Comparison of ENCODE assay signal across 12 cellular contexts in the genomic region with DNA sequence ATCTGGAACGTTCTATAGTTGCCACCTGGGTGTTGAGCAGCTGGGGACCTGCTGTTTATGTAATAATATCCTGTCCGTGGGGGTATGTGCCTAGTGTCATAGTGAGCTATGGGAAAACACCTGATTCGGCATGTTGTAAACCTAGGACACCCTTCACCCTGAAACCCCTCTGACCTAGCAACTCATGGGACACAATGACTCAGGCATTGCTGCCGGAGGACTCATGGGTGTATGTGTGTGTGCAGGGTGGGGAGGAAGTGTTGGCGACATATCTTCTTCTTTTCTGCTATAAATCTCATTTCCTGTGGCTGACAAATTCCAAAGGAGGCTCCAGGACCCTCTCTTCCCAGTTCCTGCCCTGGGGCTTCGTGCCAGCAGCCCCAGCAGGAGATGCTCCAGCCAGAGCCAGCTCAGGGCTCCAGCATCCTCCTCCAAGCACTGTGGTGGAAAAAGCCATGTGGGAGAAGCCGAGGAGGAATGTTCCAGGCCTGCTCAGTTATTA.
DNase-seq lines count a peak whose midpoint lies in the region; ATAC-seq and TF ChIP-seq lines count a peak whose summit lies in the region.
"Had no signal": no experiment of that assay in that cellular context is flagged by ENCODE, and none has a peak within 500 bp of the region (broad histone marks: within the 10 kb centered on the region; RNA-seq: fewer than 3 reads in every experiment).

No MANE protein-coding gene starts in this region.

- no peaks in the 10 kb centered on the region for H3K9me3 Mint-ChIP-seq in nephron

- H3K4me3 Mint-ChIP-seq in nephron: no peak overlapping the region

- peak; percentile 96 for DNase-seq in Daoy (ENCODE audit: low read depth)
- DNase-seq in RPMI7951 (ENCODE audit: low read depth): peak; percentile 96
- DNase-seq in fibroblast of mammary gland (ENCODE audit: low read depth): peak; percentile 67
- no peak for DNase-seq in stimulated activated CD4-positive, alpha-beta T cell treated with anti-CD3 and anti-CD28 coated beads, Interleukin-2, amount 100 ng/mL, for 48 hours
- DNase-seq in NCI-H128 (lab: John Stamatoyannopoulos, UW; ENCODE audit: unreplicated experiment): no peak
- no peak for DNase-seq in NCI-H2196 treated with DMSO at 0.1 percent for 48 hours (lab: John Stamatoyannopoulos, UW; ENCODE audit: unreplicated experiment)
- DNase-seq: activated CD4-positive, CD25-positive, alpha-beta regulatory T cell treated with anti-CD3 and anti-CD28 coated beads, Interleukin-2, amount 50 U/mL, for 72 hours; activated gamma-delta T cell treated with Interleukin-2 at 50 U/mL for 16 hours; effector CD4-positive, alpha-beta T cell; NCI-H1417 had no signal

- H3K4me1 Mint-ChIP-seq in nephron: peaks cover 25% of the 10 kb centered on the region

- H3K36me3 Mint-ChIP-seq in nephron (ENCODE audit: low read depth): no peaks in the 10 kb centered on the region

- H3K27ac Mint-ChIP-seq in nephron: peak overlapping the region; percentile 92 to 93 (median 93)

- no peak overlapping the region for H3K4me3 ChIP-seq in fibroblast of mammary gland (ENCODE audit: control insufficient read depth, low read depth, low read length)

- no peak for ATAC-seq in HG03442 (IDR thresholded peaks at IDR 0.05; ENCODE audit: unreplicated experiment)

- peaks cover 16% of the 10 kb centered on the region for H3K27me3 Mint-ChIP-seq in nephron (ENCODE audit: low read depth)

- TF ChIP-seq CTCF in fibroblast of mammary gland (conservative IDR thresholded peaks at IDR 0.05; ENCODE audit: control insufficient read depth, insufficient read depth, low read depth, low read length) (no peak), nephron (IDR thresholded peaks at IDR 0.05; ENCODE audit: unreplicated experiment in 3 of 3) (no peak)

Comparison
In these comparisons a context has a peak if more than half of its experiments do, and no peak if none do; other contexts are left out.
1. DNase-seq: peak in Daoy (single experiment), RPMI7951 (single experiment) and fibroblast of mammary gland (single experiment); none in stimulated activated CD4-positive, alpha-beta T cell treated with anti-CD3 and anti-CD28 coated beads, Interleukin-2, amount 100 ng/mL, for 48 hours (0 of 2), NCI-H128 (single experiment) and NCI-H2196 treated with DMSO at 0.1 percent for 48 hours (single experiment).